Comparison of ENCODE assay signal across 22 cellular contexts in the genomic region with DNA sequence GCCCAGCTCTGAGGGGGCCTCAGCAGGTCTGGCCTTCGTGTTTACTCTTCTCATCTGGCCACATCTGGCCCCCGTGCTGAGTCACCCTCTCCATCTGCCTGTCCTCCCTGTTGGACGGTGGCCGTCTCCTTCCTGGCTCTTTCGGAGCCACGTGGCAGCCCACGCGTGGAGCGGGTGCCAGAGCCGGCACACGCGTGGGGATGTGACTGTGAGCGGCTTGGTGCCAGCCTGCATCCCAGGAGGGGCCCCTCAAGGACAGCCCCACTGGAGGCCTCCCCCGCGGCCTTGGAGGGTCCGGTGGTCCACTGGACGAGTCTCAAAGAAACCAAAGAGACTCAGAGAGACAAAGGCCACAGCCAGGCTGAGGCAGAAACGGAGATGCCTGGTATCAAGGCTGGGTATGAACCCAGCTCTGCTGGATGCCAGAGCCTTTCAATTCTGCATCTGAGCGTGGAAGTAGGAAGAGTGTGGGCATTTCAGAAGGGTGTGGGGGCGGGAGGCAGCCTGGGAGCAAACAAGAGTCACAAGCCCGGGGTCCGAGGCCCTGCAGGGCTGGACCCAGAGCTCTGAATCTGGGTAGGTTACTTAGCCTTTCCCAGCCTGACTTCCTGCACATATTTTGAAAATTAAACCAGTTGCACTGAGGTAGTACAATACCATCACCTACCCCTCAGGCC.
A peak's percentile ranks its signal among the peaks of the same experiment; 100 is the strongest.
DNase-seq lines count a peak whose midpoint lies in the region; ATAC-seq, FAIRE-seq and TF ChIP-seq lines count a peak whose summit lies in the region.
"Had no signal": no experiment of that assay in that cellular context is flagged by ENCODE, and none has a peak within 500 bp of the region (broad histone marks: within the 10 kb centered on the region; RNA-seq: fewer than 3 reads in every experiment).

No MANE protein-coding gene starts in this region.

- H3K9me3 Mint-ChIP-seq in type B pancreatic cell, result no peaks in the 10 kb centered on the region
- H3K9me3 Mint-ChIP-seq: activated CD4-positive, alpha-beta T cell treated with anti-CD3 and anti-CD28 coated beads, Interleukin-2, amount 10 ng/mL, durations not matched to agents 7 days and 5 days; activated naive CD8-positive, alpha-beta T cell treated with anti-CD3 and anti-CD28 coated beads, Interleukin-2, amount 10 ng/mL, durations not matched to agents 7 days and 5 days had no signal

- H3K4me3 Mint-ChIP-seq in type B pancreatic cell (no peak overlapping the region), T-helper 17 cell (no peak overlapping the region)
- H3K4me3 Mint-ChIP-seq: activated CD4-positive, alpha-beta T cell treated with anti-CD3 and anti-CD28 coated beads, Interleukin-2, amount 10 ng/mL, durations not matched to agents 7 days and 5 days; activated naive CD8-positive, alpha-beta T cell treated with anti-CD3 and anti-CD28 coated beads, Interleukin-2, amount 10 ng/mL, durations not matched to agents 7 days and 5 days; CD4-positive, CD25-positive, alpha-beta regulatory T cell; IgD-negative memory B cell had no signal

- H3K36me3 Mint-ChIP-seq in type B pancreatic cell, result no peaks in the 10 kb centered on the region
- H3K36me3 Mint-ChIP-seq in T-helper 17 cell (ENCODE audit: low read depth), result peaks cover 8% of the 10 kb centered on the region
- H3K36me3 Mint-ChIP-seq: activated naive CD8-positive, alpha-beta T cell treated with anti-CD3 and anti-CD28 coated beads, Interleukin-2, amount 10 ng/mL, durations not matched to agents 7 days and 5 days; CD4-positive, CD25-positive, alpha-beta regulatory T cell had no signal

- H3K27ac ChIP-seq in angular gyrus (ENCODE audit: low read depth, low read length), result peak overlapping the region; percentile 78
- H3K27ac ChIP-seq in HepG2 (ENCODE audit: extremely low read length, insufficient read depth, low read length), result no peak overlapping the region
- peak overlapping the region; percentile 55 for H3K27ac ChIP-seq in temporal lobe (ENCODE audit: low read depth, low read length)
- H3K27ac ChIP-seq: breast epithelium, esophagus muscularis mucosa, RWPE1, testis had no signal

- intact Hi-C loops in HepG2 (cut with micrococcal nuclease; ENCODE audit: unreplicated experiment), result no loop called here

- H3K27me3 Mint-ChIP-seq in type B pancreatic cell (peaks cover 30% of the 10 kb centered on the region), T-helper 17 cell (peaks cover 78% of the 10 kb centered on the region)

- ATAC-seq in HepG2, result no peak
- ATAC-seq in T-helper 17 cell, result no peak

- no peak overlapping the region for H3K4me2 ChIP-seq in HepG2 (ENCODE audit: low read depth, low read length)

- no peaks in the 10 kb centered on the region for H3K9me3 ChIP-seq in HepG2 (ENCODE audit: low read length)
- no peaks in the 10 kb centered on the region for H3K9me3 ChIP-seq in T-helper 17 cell (ENCODE audit: control insufficient read depth, low read length, poor library complexity, severe bottlenecking)
- H3K9me3 ChIP-seq: breast epithelium, testis had no signal

- no peak for TF ChIP-seq EP300 in HepG2 (IDR thresholded peaks at IDR 0.05; ENCODE audit: low read depth in 2 of 2, low read length in 2 of 2)
- TF ChIP-seq EP300 in HepG2 (CRISPR knock-in tag; IDR thresholded peaks at IDR 0.05; ENCODE audit: borderline replicate concordance), result no peak

- no peaks in the 10 kb centered on the region for H4K20me1 ChIP-seq in HepG2 (ENCODE audit: insufficient read depth, low read length)

- TF ChIP-seq POLR2A in HepG2 (IDR thresholded peaks at IDR 0.05; ENCODE audit: insufficient read depth in 1 of 2, low read depth in 2 of 2, low read length in 2 of 2), result no peak

- TF ChIP-seq RAD21 in HepG2 (CRISPR knock-in tag; IDR thresholded peaks at IDR 0.05), result no peak

- no peaks in the 10 kb centered on the region for H3K4me1 ChIP-seq in HepG2 (ENCODE audit: insufficient read depth, low read length)
- H3K4me1 ChIP-seq: breast epithelium, esophagus muscularis mucosa, testis had no signal

- H3K36me3 ChIP-seq in HepG2 (replicated peaks in 1 of 2; ENCODE audit: control insufficient read depth in 1 of 2, insufficient read depth in 2 of 2, low read length in 2 of 2), result no peaks in the 10 kb centered on the region
- H3K36me3 ChIP-seq: breast epithelium, esophagus muscularis mucosa had no signal

- in situ Hi-C loops in HepG2 (cut with HindIII; ENCODE audit: extremely low pct_ligation_motif_present, low pct_unique_long_range_greater_than_20kb), result no loop called here

- H2AFZ ChIP-seq in HepG2 (ENCODE audit: low read length), result no peak overlapping the region

- POLR2A ChIA-PET in HepG2 (lab: Yijun Ruan, JAX), result no interaction called here

- peak; percentile 23 for DNase-seq in activated CD8-positive, alpha-beta memory T cell treated with anti-CD3 and anti-CD28 coated beads, Interleukin-2, amount 50 U/mL, for 48 hours
- no peak for DNase-seq in activated CD8-positive, alpha-beta memory T cell treated with anti-CD3 and anti-CD28 coated beads for 24 hours
- DNase-seq in HepG2 (ENCODE audit: low spot score) (no peak), NCI-H2227 treated with DMSO at 0.1 percent for 48 hours (lab: John Stamatoyannopoulos, UW) (no peak), type B pancreatic cell (ENCODE audit: extremely low spot score, unreplicated experiment) (no peak), T-helper 17 cell (no peak)
- DNase-seq: activated CD4-positive, alpha-beta T cell treated with anti-CD3 and anti-CD28 coated beads, Interleukin-2, amount 10 ng/mL, durations not matched to agents 7 days and 5 days; CD4-positive, CD25-positive, alpha-beta regulatory T cell; DMS79 treated with DMSO at 0.1 percent for 48 hours; NCI-H187 treated with DMSO at 0.1 percent for 48 hours; testis had no signal

- CTCF ChIA-PET in HepG2 (lab: Yijun Ruan, JAX; ENCODE audit: low intra/inter-chr PET ratio, low total read pairs), result no interaction called here

- 31% methylated on average over 15 of the region's 22 CpGs for WGBS in HepG2 (ENCODE audit: low lambda C conversion rate)

- H3K27ac Mint-ChIP-seq in type B pancreatic cell (no peak overlapping the region), T-helper 17 cell (no peak overlapping the region)
- H3K27ac Mint-ChIP-seq: activated naive CD8-positive, alpha-beta T cell treated with anti-CD3 and anti-CD28 coated beads, Interleukin-2, amount 10 ng/mL, durations not matched to agents 7 days and 5 days; CD4-positive, CD25-positive, alpha-beta regulatory T cell; IgD-negative memory B cell; progenitor cell of endocrine pancreas had no signal

- H3K4me1 Mint-ChIP-seq in type B pancreatic cell (ENCODE audit: unreplicated experiment), result peaks cover 21% of the 10 kb centered on the region
- peaks cover 3% of the 10 kb centered on the region for H3K4me1 Mint-ChIP-seq in T-helper 17 cell
- H3K4me1 Mint-ChIP-seq: activated CD4-positive, alpha-beta T cell treated with anti-CD3 and anti-CD28 coated beads, Interleukin-2, amount 10 ng/mL, durations not matched to agents 7 days and 5 days; CD4-positive, CD25-positive, alpha-beta regulatory T cell; IgD-negative memory B cell had no signal

- H3K27me3 ChIP-seq in HepG2 (ENCODE audit: control insufficient read depth in 1 of 2, insufficient read depth in 2 of 2, low read length in 2 of 2), result peaks cover 7 to 89% of the 10 kb centered on the region in 2 experiments
- H3K27me3 ChIP-seq: testis had no signal

- TF ChIP-seq CTCF in HepG2 (CRISPR knock-in tag; IDR thresholded peaks at IDR 0.05) (no peak), type B pancreatic cell (conservative IDR thresholded peaks at IDR 0.05) (no peak)

- H3K4me3 ChIP-seq in HepG2 (replicated peaks in 1 of 3; ENCODE audit: insufficient read depth in 1 of 3, low read depth in 2 of 3, low read length in 3 of 3), result no peak overlapping the region
- H3K4me3 ChIP-seq: breast epithelium, esophagus muscularis mucosa, lung, testis had no signal

- BruUV-seq in HepG2 (replicated peaks; lab: Mats Ljungman, UMichigan), result no TSS peak

- no peak overlapping the region for H3K9ac ChIP-seq in HepG2 (ENCODE audit: insufficient read depth, low read depth, low read length)

- FAIRE-seq in HepG2 (lab: Jason Lieb, UNC), result no peak
- FAIRE-seq: GM18507, H54 had no signal

- H3K79me2 ChIP-seq in HepG2 (ENCODE audit: insufficient read depth, low read length), result no peaks in the 10 kb centered on the region

TF ChIP-seq in HepG2, 621 proteins besides CTCF, POLR2A, EP300 and RAD21:
- no peak for TF ChIP-seq NR2F2 (IDR thresholded peaks at IDR 0.05; ENCODE audit: borderline replicate concordance, low read depth)
- TF ChIP-seq, protein P1, sequence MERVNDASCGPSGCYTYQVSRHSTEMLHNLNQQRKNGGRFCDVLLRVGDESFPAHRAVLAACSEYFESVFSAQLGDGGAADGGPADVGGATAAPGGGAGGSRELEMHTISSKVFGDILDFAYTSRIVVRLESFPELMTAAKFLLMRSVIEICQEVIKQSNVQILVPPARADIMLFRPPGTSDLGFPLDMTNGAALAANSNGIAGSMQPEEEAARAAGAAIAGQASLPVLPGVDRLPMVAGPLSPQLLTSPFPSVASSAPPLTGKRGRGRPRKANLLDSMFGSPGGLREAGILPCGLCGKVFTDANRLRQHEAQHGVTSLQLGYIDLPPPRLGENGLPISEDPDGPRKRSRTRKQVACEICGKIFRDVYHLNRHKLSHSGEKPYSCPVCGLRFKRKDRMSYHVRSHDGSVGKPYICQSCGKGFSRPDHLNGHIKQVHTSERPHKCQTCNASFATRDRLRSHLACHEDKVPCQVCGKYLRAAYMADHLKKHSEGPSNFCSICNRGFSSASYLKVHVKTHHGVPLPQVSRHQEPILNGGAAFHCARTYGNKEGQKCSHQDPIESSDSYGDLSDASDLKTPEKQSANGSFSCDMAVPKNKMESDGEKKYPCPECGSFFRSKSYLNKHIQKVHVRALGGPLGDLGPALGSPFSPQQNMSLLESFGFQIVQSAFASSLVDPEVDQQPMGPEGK (CRISPR knock-in tag; IDR thresholded peaks at IDR 0.05), result peak; percentile 19; the same call in 1 of the 2 replicates
- no peak for TF ChIP-seq FOXA1 (IDR thresholded peaks at IDR 0.05)
- TF ChIP-seq FOXA1 (CRISPR knock-in tag; IDR thresholded peaks at IDR 0.05), result peak; percentile 19; the same call in 1 of the 2 replicates
- peak; percentile 60 for TF ChIP-seq FOSL2 (CRISPR knock-in tag; IDR thresholded peaks at IDR 0.05)
- no peak for TF ChIP-seq NFIB (CRISPR knock-in tag; IDR thresholded peaks at IDR 0.05; ENCODE audit: borderline replicate concordance)
